8 cellular contexts compared by ENCODE assay signal in genomic region chr17:44672479-44673093, GRCh38. TPM values are rescaled to one million over a fixed set of nuclear protein-coding genes. Genes with fewer than 3 reads are reported as not detected.
A peak's percentile ranks its signal among the peaks of the same experiment; 100 is the strongest.
DNase-seq lines count a peak whose midpoint lies in the region; ATAC-seq, FAIRE-seq and TF ChIP-seq lines count a peak whose summit lies in the region.

No MANE protein-coding gene starts in this region.

- TF ChIP-seq CTCF in OCI-LY7 (conservative IDR thresholded peaks at IDR 0.05; ENCODE audit: low read length) (peak; percentile 91), endothelial cell of umbilical vein (IDR thresholded peaks at IDR 0.05; ENCODE audit: extremely low read depth in 1 of 2, insufficient read depth in 1 of 2, low read depth in 1 of 2, low read length in 2 of 2) (peak; percentile 35 to 46), tibial nerve (IDR thresholded peaks at IDR 0.05) (peak in 4 of 5 experiments; percentile 20 to 31 (median 28))

- BruUV-seq in OCI-LY7 (replicated peaks; lab: Mats Ljungman, UMichigan) (no TSS peak), endothelial cell of umbilical vein (replicated peaks; lab: Mats Ljungman, UMichigan) (no TSS peak)

- H3K4me3 ChIP-seq in OCI-LY7 (ENCODE audit: low read depth, low read length, poor library complexity, severe bottlenecking), result no peak overlapping the region
- no peak overlapping the region for H3K4me3 ChIP-seq in endothelial cell of umbilical vein (replicated peaks in 1 of 3; ENCODE audit: insufficient read depth in 1 of 3, low read depth in 1 of 3, low read length in 3 of 3)
- no peak overlapping the region for H3K4me3 ChIP-seq in tibial nerve

- H4K20me1 ChIP-seq in OCI-LY7 (ENCODE audit: insufficient read depth, low read length) (no peaks in the 10 kb centered on the region), endothelial cell of umbilical vein (replicated peaks; ENCODE audit: control insufficient read depth, extremely low read depth, insufficient read depth, low read length) (no peaks in the 10 kb centered on the region)

- peak; percentile 2 to 9 for DNase-seq in SHP77 (lab: John Stamatoyannopoulos, UW)
- DNase-seq in SHP77 treated with DMSO at 0.1 percent for 48 hours (lab: John Stamatoyannopoulos, UW), result no peak
- peak; percentile 42 for DNase-seq in OCI-LY7 (ENCODE audit: low spot score)
- peak; percentile 44 for DNase-seq in endothelial cell of umbilical vein (ENCODE audit: low read depth, low spot score)
- DNase-seq in tibial nerve (ENCODE audit: low spot score in 2 of 2), result no peak
- DNase-seq in ureter (ENCODE audit: low spot score), result no peak

- no peak overlapping the region for H3K9ac ChIP-seq in endothelial cell of umbilical vein (replicated peaks; ENCODE audit: extremely low read depth, insufficient read depth, low read length)

- TF ChIP-seq POLR2A in endothelial cell of umbilical vein (IDR thresholded peaks at IDR 0.05; ENCODE audit: low read depth, low read length) (no peak), tibial nerve (IDR thresholded peaks at IDR 0.05) (no peak)

- H3K4me2 ChIP-seq in OCI-LY7 (ENCODE audit: low read length), result no peak overlapping the region
- H3K4me2 ChIP-seq in endothelial cell of umbilical vein (ENCODE audit: insufficient read depth, low read length), result no peak overlapping the region

- CTCF ChIA-PET in OCI-LY7 (lab: Charles Lee; ENCODE audit: unreplicated experiment), result no interaction called here
- CTCF ChIA-PET in endothelial cell of umbilical vein (lab: Charles Lee), result interaction anchor here (0.9 to 4.2 kb wide), 9 partner anchors 10 to 139 kb away, joined by 3 to 43 read pairs (median 5); partner anchors contain the start of gene FZD2

- TF ChIP-seq EP300 in tibial nerve (IDR thresholded peaks at IDR 0.05), result no peak

- dilution Hi-C loops in endothelial cell of umbilical vein (cut with MboI; ENCODE audit: extremely low pct_ligation_motif_present, low sequenced_read_pairs), result no loop called here

- ATAC-seq in GM19397 (IDR thresholded peaks at IDR 0.05; ENCODE audit: unreplicated experiment) (no peak), GM19455 (IDR thresholded peaks at IDR 0.05; ENCODE audit: unreplicated experiment) (no peak)

- no peaks in the 10 kb centered on the region for H3K9me2 ChIP-seq in OCI-LY7 (ENCODE audit: insufficient read depth, low read length)

- H3K36me3 ChIP-seq in OCI-LY7 (ENCODE audit: insufficient read depth, low read length) (peaks cover 1% of the 10 kb centered on the region; the same call in 1 of the 2 replicates), endothelial cell of umbilical vein (ENCODE audit: control insufficient read depth in 2 of 2, extremely low read depth in 1 of 2, insufficient read depth in 2 of 2, low read length in 2 of 2) (no peaks in the 10 kb centered on the region), tibial nerve (peaks cover 0 to 4% (median 0%) of the 10 kb centered on the region in 3 donors)

- H3K9me3 ChIP-seq in OCI-LY7 (ENCODE audit: low read length), result no peaks in the 10 kb centered on the region
- H3K9me3 ChIP-seq in endothelial cell of umbilical vein (replicated peaks; ENCODE audit: control insufficient read depth, insufficient read depth, low read length), result no peaks in the 10 kb centered on the region
- H3K9me3 ChIP-seq in tibial nerve, result no peaks in the 10 kb centered on the region

- peaks cover 0 to 2% of the 10 kb centered on the region in 2 experiments for H3K27me3 ChIP-seq in endothelial cell of umbilical vein (ENCODE audit: control insufficient read depth in 2 of 2, insufficient read depth in 2 of 2, low read length in 2 of 2)
- H3K27me3 ChIP-seq in tibial nerve, result no peaks in the 10 kb centered on the region

- intact Hi-C loops in OCI-LY7 (cut with micrococcal nuclease; ENCODE audit: unreplicated experiment), result loop anchor here (1.0 kb wide), 1 partner anchor 139 kb away; no protein-coding TSS in a partner anchor
- intact Hi-C loops in endothelial cell of umbilical vein (cut with micrococcal nuclease), result loop anchor here (1.0 to 5.0 kb wide), 2 partner anchors 90 to 139 kb away; no protein-coding TSS in a partner anchor

- no peaks in the 10 kb centered on the region for H3K9me1 ChIP-seq in endothelial cell of umbilical vein (replicated peaks; ENCODE audit: control insufficient read depth, extremely low read depth, insufficient read depth, low read length)

- POLR2A ChIA-PET in OCI-LY7 (lab: Charles Lee), result interaction anchor here (1.0 kb wide), 1 partner anchor 12 kb away, joined by 3 read pairs; no protein-coding TSS in a partner anchor
- POLR2A ChIA-PET in endothelial cell of umbilical vein (lab: Charles Lee), result no interaction called here

- H2AFZ ChIP-seq in OCI-LY7 (ENCODE audit: low read length) (no peak overlapping the region), endothelial cell of umbilical vein (ENCODE audit: low read depth, low read length) (no peak overlapping the region)

- FAIRE-seq in endothelial cell of umbilical vein (lab: Jason Lieb, UNC), result peak; percentile 40

- H3K79me2 ChIP-seq in OCI-LY7 (ENCODE audit: insufficient read depth, low read depth, low read length) (no peaks in the 10 kb centered on the region), endothelial cell of umbilical vein (ENCODE audit: control insufficient read depth, insufficient read depth, low read length) (no peaks in the 10 kb centered on the region)

- H3K27ac ChIP-seq in OCI-LY7 (ENCODE audit: low read depth, low read length, poor library complexity, severe bottlenecking) (no peak overlapping the region), endothelial cell of umbilical vein (ENCODE audit: insufficient read depth, low read depth, low read length) (no peak overlapping the region), tibial nerve (no peak overlapping the region)

- no peaks in the 10 kb centered on the region for H3K4me1 ChIP-seq in OCI-LY7 (ENCODE audit: insufficient read depth, low read length, poor library complexity, severe bottlenecking)
- peaks cover 10% of the 10 kb centered on the region for H3K4me1 ChIP-seq in endothelial cell of umbilical vein (ENCODE audit: control insufficient read depth, extremely low read depth, insufficient read depth, low read length)
- no peaks in the 10 kb centered on the region for H3K4me1 ChIP-seq in tibial nerve

TF ChIP-seq in endothelial cell of umbilical vein, 7 proteins besides CTCF, POLR2A, EP300 and RAD21:
- TF ChIP-seq GATA2 (IDR thresholded peaks at IDR 0.05; ENCODE audit: insufficient read depth, insufficient read length, low read depth, low read length) (no peak), POLR2AphosphoS5 (IDR thresholded peaks at IDR 0.05; ENCODE audit: insufficient read depth, low read depth, low read length) (no peak), MYC (IDR thresholded peaks at IDR 0.05; ENCODE audit: low read depth, low read length) (no peak), JUN (IDR thresholded peaks at IDR 0.05; ENCODE audit: borderline replicate concordance, insufficient read depth, insufficient read length, low read depth) (no peak), EZH2 (IDR thresholded peaks at IDR 0.05; ENCODE audit: borderline replicate concordance, low read depth, low read length, severe bottlenecking) (no peak), MAX (IDR thresholded peaks at IDR 0.05; ENCODE audit: insufficient read depth, insufficient read length) (no peak), FOS (IDR thresholded peaks at IDR 0.05; ENCODE audit: borderline replicate concordance, insufficient read depth, low read length) (no peak)

RNA-seq across cellular contexts. Expression of gene MEIOC, which starts 16.3 kb away (rescaled TPM):
- total RNA-seq in OCI-LY7 (2014; rRNA removed; shearing (Covaris generic)), result 0.03 and 0.41 TPM in 2 replicates
- total RNA-seq in OCI-LY7 (2022) (5.1 and 5.5 TPM in 2 replicates), endothelial cell of umbilical vein (0.46 TPM in 1 of 2 replicates, not detected in the other), tibial nerve (not detected), ureter (not detected)
- 0.08 and 0.19 TPM in 2 replicates for polyA plus RNA-seq in endothelial cell of umbilical vein
- 0.11 and 0.19 TPM in 2 replicates for polyA plus RNA-seq in endothelial cell of umbilical vein (2011; cell fraction: cytosol; rRNA removed)
- polyA plus RNA-seq in endothelial cell of umbilical vein (2011; cell fraction: nucleus; rRNA removed), result 0.15 and 0.32 TPM in 2 replicates
- 0.40 and 0.78 TPM in 2 replicates for polyA plus RNA-seq in endothelial cell of umbilical vein (2012)
- polyA minus RNA-seq in endothelial cell of umbilical vein, result 0.17 TPM in 1 of 2 replicates, not detected in the other
- polyA minus RNA-seq in endothelial cell of umbilical vein (2011; cell fraction: cytosol; rRNA and poly(A)+ RNA removed), result not detected
- polyA minus RNA-seq in endothelial cell of umbilical vein (2011; cell fraction: nucleus; rRNA and poly(A)+ RNA removed), result 0.67 TPM in 1 of 2 replicates, not detected in the other

RNA-seq across cellular contexts. Expression of gene CCDC43, which starts 17.0 kb away (rescaled TPM):
- total RNA-seq in OCI-LY7 (2014; rRNA removed; shearing (Covaris generic)), result 33.2 and 42.4 TPM in 2 replicates
- total RNA-seq in OCI-LY7 (2022) (30.3 and 35.6 TPM in 2 replicates), endothelial cell of umbilical vein (31.7 and 36.3 TPM in 2 replicates), tibial nerve (10 to 100 TPM; 11.1 to 20.1 (median 16.5) TPM), ureter (17.4 TPM)
- 3.6 and 5.9 TPM in 2 replicates for polyA plus RNA-seq in endothelial cell of umbilical vein
- polyA plus RNA-seq in endothelial cell of umbilical vein (2011; cell fraction: cytosol; rRNA removed), result 9.5 and 9.7 TPM in 2 replicates
- polyA plus RNA-seq in endothelial cell of umbilical vein (2011; cell fraction: nucleus; rRNA removed), result 11.4 and 17.2 TPM in 2 replicates
- polyA plus RNA-seq in endothelial cell of umbilical vein (2012), result 25.8 and 33.2 TPM in 2 replicates
- 9.7 and 11.8 TPM in 2 replicates for polyA minus RNA-seq in endothelial cell of umbilical vein
- polyA minus RNA-seq in endothelial cell of umbilical vein (2011; cell fraction: cytosol; rRNA and poly(A)+ RNA removed), result 14.5 TPM
- 8.5 and 8.9 TPM in 2 replicates for polyA minus RNA-seq in endothelial cell of umbilical vein (2011; cell fraction: nucleus; rRNA and poly(A)+ RNA removed)

RNA-seq across cellular contexts. Expression of gene DBF4B, which starts 35.9 kb away (rescaled TPM):
- 18.1 and 24.3 TPM in 2 replicates for total RNA-seq in OCI-LY7 (2014; rRNA removed; shearing (Covaris generic))
- total RNA-seq in OCI-LY7 (2022), result 45.8 and 49.2 TPM in 2 replicates
- 25.9 and 26.2 TPM in 2 replicates for total RNA-seq in endothelial cell of umbilical vein
- polyA plus RNA-seq in endothelial cell of umbilical vein, result 12.5 and 13.9 TPM in 2 replicates
- 11.4 and 13.1 TPM in 2 replicates for polyA plus RNA-seq in endothelial cell of umbilical vein (2011; cell fraction: cytosol; rRNA removed)
- 39.0 and 48.9 TPM in 2 replicates for polyA plus RNA-seq in endothelial cell of umbilical vein (2011; cell fraction: nucleus; rRNA removed)
- 7.8 and 13.2 TPM in 2 replicates for polyA plus RNA-seq in endothelial cell of umbilical vein (2012)
- polyA minus RNA-seq in endothelial cell of umbilical vein, result 10.7 and 15.5 TPM in 2 replicates
- polyA minus RNA-seq in endothelial cell of umbilical vein (2011; cell fraction: cytosol; rRNA and poly(A)+ RNA removed), result 8.0 TPM
- 8.4 and 14.4 TPM in 2 replicates for polyA minus RNA-seq in endothelial cell of umbilical vein (2011; cell fraction: nucleus; rRNA and poly(A)+ RNA removed)
- total RNA-seq in tibial nerve, result 10 to 100 TPM in 1 of 4 donors, 1 to 10 TPM in 3; 6.0 to 19.0 (median 6.2) TPM
- 4.9 TPM for total RNA-seq in ureter

Comparison
In these comparisons a context has a peak if more than half of its experiments do, and no peak if none do; other contexts are left out.
1. DNase-seq: peak in SHP77 (2 of 2), OCI-LY7 (single experiment) and endothelial cell of umbilical vein (single experiment); none in SHP77 treated with DMSO at 0.1 percent for 48 hours (single experiment), tibial nerve (0 of 2) and ureter (single experiment).
2. CTCF ChIP-seq: peak in every context shown above with its lines; median percentile 91 in OCI-LY7; 40 in endothelial cell of umbilical vein; 28 in tibial nerve.